In genomic region chr6:106512958-106513480, GRCh38 we compare ENCODE assay signal across 8 cellular contexts.
DNase-seq lines count a peak whose midpoint lies in the region; ATAC-seq, FAIRE-seq and TF ChIP-seq lines count a peak whose summit lies in the region.

No MANE protein-coding gene starts in this region.

- H3K36me3 Mint-ChIP-seq in activated T-cell treated with anti-CD3 and anti-CD28 coated beads, Interleukin-2, amount 50 U/mL, for 24 hours (ENCODE audit: low read depth): peaks cover 19% of the 10 kb centered on the region
- H3K36me3 Mint-ChIP-seq in activated CD4-positive, alpha-beta memory T cell treated with anti-CD3 and anti-CD28 coated beads, Interleukin-2, amount 10 ng/mL, durations not matched to agents 7 days and 5 days (ENCODE audit: low read depth): peaks cover 15% of the 10 kb centered on the region

- H3K9ac ChIP-seq in kidney (ENCODE audit: low read length in 2 of 2): peak overlapping the region; percentile 51 to 72

- POLR2A ChIA-PET in activated CD4-positive, alpha-beta memory T cell treated with anti-CD3 and anti-CD28 coated beads, Interleukin-2, amount 10 ng/mL, durations not matched to agents 7 days and 5 days (lab: Charles Lee): interaction anchor here (1.2 to 10.3 kb wide), 12 partner anchors 10 to 414 kb away, joined by 3 to 434 read pairs (median 7); no protein-coding TSS in a partner anchor

- FAIRE-seq in kidney (lab: Jason Lieb, UNC): no peak

- DNase-seq in activated T-cell treated with anti-CD3 and anti-CD28 coated beads, Interleukin-2, amount 50 U/mL, for 24 hours: no peak
- no peak for DNase-seq in activated T-cell treated with anti-CD3 and anti-CD28 coated beads, Interleukin-2, amount 50 U/mL, for 1 hour
- no peak for DNase-seq in activated CD4-positive, alpha-beta memory T cell treated with anti-CD3 and anti-CD28 coated beads, Interleukin-2, amount 10 ng/mL, durations not matched to agents 7 days and 5 days
- DNase-seq in kidney (no peak), NCI-H82 (lab: John Stamatoyannopoulos, UW) (no peak), HuH-7.5 (ENCODE audit: low spot score) (no peak)

- peaks cover 76% of the 10 kb centered on the region for H3K4me1 Mint-ChIP-seq in activated T-cell treated with anti-CD3 and anti-CD28 coated beads, Interleukin-2, amount 50 U/mL, for 24 hours (ENCODE audit: low read depth)
- H3K4me1 Mint-ChIP-seq in activated CD4-positive, alpha-beta memory T cell treated with anti-CD3 and anti-CD28 coated beads, Interleukin-2, amount 10 ng/mL, durations not matched to agents 7 days and 5 days: peaks cover 62% of the 10 kb centered on the region

- H3K9me3 ChIP-seq in kidney (ENCODE audit: control insufficient read depth in 1 of 2, low read length in 2 of 2): no peaks in the 10 kb centered on the region
- no peaks in the 10 kb centered on the region for H3K9me3 ChIP-seq in thymus (ENCODE audit: control insufficient read depth)

- peaks cover 13 to 14% of the 10 kb centered on the region in 2 donors for H3K4me1 ChIP-seq in kidney (ENCODE audit: control insufficient read depth in 1 of 2, insufficient read depth in 1 of 2, low read depth in 1 of 2, low read length in 2 of 2)
- H3K4me1 ChIP-seq in thymus (ENCODE audit: control insufficient read depth, insufficient read depth, low read length): peaks cover 21% of the 10 kb centered on the region

- intact Hi-C loops in kidney (cut with DNase I): no loop called here

- peaks cover 6% of the 10 kb centered on the region for H3K27me3 Mint-ChIP-seq in activated T-cell treated with anti-CD3 and anti-CD28 coated beads, Interleukin-2, amount 50 U/mL, for 24 hours
- no peaks in the 10 kb centered on the region for H3K27me3 Mint-ChIP-seq in activated CD4-positive, alpha-beta memory T cell treated with anti-CD3 and anti-CD28 coated beads, Interleukin-2, amount 10 ng/mL, durations not matched to agents 7 days and 5 days

- H3K36me3 ChIP-seq in kidney (ENCODE audit: control insufficient read depth in 1 of 2, insufficient read depth in 2 of 2, low read length in 2 of 2) (no peaks in the 10 kb centered on the region), thymus (ENCODE audit: control insufficient read depth, insufficient read depth) (peaks cover 2% of the 10 kb centered on the region)

- peak overlapping the region; percentile 84 to 88 for H3K27ac ChIP-seq in kidney (ENCODE audit: low read depth in 2 of 2, low read length in 2 of 2)
- H3K27ac ChIP-seq in thymus (ENCODE audit: low read depth): peak overlapping the region; percentile 91

- CTCF ChIA-PET in activated CD4-positive, alpha-beta memory T cell treated with anti-CD3 and anti-CD28 coated beads, Interleukin-2, amount 10 ng/mL, durations not matched to agents 7 days and 5 days (lab: Charles Lee): interaction anchor here (0.5 to 6.6 kb wide), 16 partner anchors 10 to 771 kb away, joined by 3 to 147 read pairs (median 5); no protein-coding TSS in a partner anchor

- no peaks in the 10 kb centered on the region for H3K9me3 Mint-ChIP-seq in activated T-cell treated with anti-CD3 and anti-CD28 coated beads, Interleukin-2, amount 50 U/mL, for 24 hours
- no peaks in the 10 kb centered on the region for H3K9me3 Mint-ChIP-seq in activated CD4-positive, alpha-beta memory T cell treated with anti-CD3 and anti-CD28 coated beads, Interleukin-2, amount 10 ng/mL, durations not matched to agents 7 days and 5 days

- no peak for ATAC-seq in GM19463 (IDR thresholded peaks at IDR 0.05; ENCODE audit: unreplicated experiment)

- under 1% methylated on average over 19 of the region's 19 CpGs for WGBS in thymus

- H3K4me3 Mint-ChIP-seq in activated T-cell treated with anti-CD3 and anti-CD28 coated beads, Interleukin-2, amount 50 U/mL, for 24 hours: peak overlapping the region; percentile 84
- H3K4me3 Mint-ChIP-seq in activated CD4-positive, alpha-beta memory T cell treated with anti-CD3 and anti-CD28 coated beads, Interleukin-2, amount 10 ng/mL, durations not matched to agents 7 days and 5 days: peak overlapping the region; percentile 93

- no peak for TF ChIP-seq CTCF in kidney (IDR thresholded peaks at IDR 0.05; ENCODE audit: borderline replicate concordance, extremely low read depth, insufficient read depth)

- H3K4me3 ChIP-seq in kidney (ENCODE audit: low read length in 2 of 2): peak overlapping the region; percentile 78
- peak overlapping the region; percentile 84 for H3K4me3 ChIP-seq in thymus (ENCODE audit: low read length)

- H3K27ac Mint-ChIP-seq in activated T-cell treated with anti-CD3 and anti-CD28 coated beads, Interleukin-2, amount 50 U/mL, for 24 hours: peak overlapping the region; percentile 93
- H3K27ac Mint-ChIP-seq in activated CD4-positive, alpha-beta memory T cell treated with anti-CD3 and anti-CD28 coated beads, Interleukin-2, amount 10 ng/mL, durations not matched to agents 7 days and 5 days: peak overlapping the region; percentile 92

- no peaks in the 10 kb centered on the region for H3K27me3 ChIP-seq in thymus (ENCODE audit: control insufficient read depth, insufficient read depth)
